ENCODE assay signal across 17 cellular contexts in genomic region chr1:210213335-210213734, GRCh38. TPM values are rescaled to one million over a fixed set of nuclear protein-coding genes. Genes with fewer than 3 reads are reported as not detected.
DNase-seq lines count a peak whose midpoint lies in the region; ATAC-seq and TF ChIP-seq lines count a peak whose summit lies in the region.
"Had no signal": no experiment of that assay in that cellular context is flagged by ENCODE, and none has a peak within 500 bp of the region (broad histone marks: within the 10 kb centered on the region; RNA-seq: fewer than 3 reads in every experiment).

No MANE protein-coding gene starts in this region.

- no peaks in the 10 kb centered on the region for H3K79me2 ChIP-seq in trophoblast cell (ENCODE audit: control insufficient read depth, insufficient read depth, low read length, poor library complexity)

- in situ Hi-C loops in SK-MEL-5 (cut with HindIII; ENCODE audit: low pct_unique_long_range_greater_than_20kb, low sequenced_read_pairs): no loop called here

- no peak overlapping the region for H2AFZ ChIP-seq in trophoblast cell (ENCODE audit: insufficient read depth, low read length, poor library complexity)
- H2AFZ ChIP-seq: GM23248 had no signal

- BruUV-seq in A673 (replicated peaks; lab: Mats Ljungman, UMichigan): no TSS peak

- TF ChIP-seq CTCF in A673 (conservative IDR thresholded peaks at IDR 0.05; ENCODE audit: low read depth, low read length): no peak

- H3K27me3 ChIP-seq in A673 (replicated peaks; ENCODE audit: insufficient read depth, low read depth, low read length, poor library complexity) (no peaks in the 10 kb centered on the region), trophoblast cell (ENCODE audit: insufficient read depth, low read length) (no peaks in the 10 kb centered on the region)

- H2AK5ac ChIP-seq in trophoblast cell (ENCODE audit: low read length): no peak overlapping the region

- no peak overlapping the region for H3K18ac ChIP-seq in trophoblast cell (ENCODE audit: low read length)

- H4K91ac ChIP-seq in trophoblast cell (ENCODE audit: low read depth, low read length): no peak overlapping the region

- H3K9me3 ChIP-seq in A673 (ENCODE audit: low read depth, low read length, poor library complexity, severe bottlenecking) (no peaks in the 10 kb centered on the region), trophoblast cell (ENCODE audit: insufficient read depth, low read depth, low read length) (no peaks in the 10 kb centered on the region)

- H3K4me3 ChIP-seq in A673 (ENCODE audit: low read depth, low read length, poor library complexity, severe bottlenecking) (no peak overlapping the region), trophoblast cell (ENCODE audit: low read depth, low read length) (no peak overlapping the region)
- H3K4me3 ChIP-seq: GM23248, K562 had no signal

- no CpG with 5 or more reads among the region's 8 CpGs for WGBS in trophoblast cell (ENCODE audit: extremely low coverage, insufficient coverage, insufficient read length)

- H2BK5ac ChIP-seq in trophoblast cell (ENCODE audit: low read depth, low read length, poor library complexity): no peak overlapping the region

- H3K36me3 ChIP-seq in A673 (ENCODE audit: insufficient read depth, low read length, poor library complexity, severe bottlenecking) (no peaks in the 10 kb centered on the region), trophoblast cell (ENCODE audit: control insufficient read depth in 1 of 2, insufficient read depth in 2 of 2, low read length in 2 of 2) (no peaks in the 10 kb centered on the region)

- H4K12ac ChIP-seq in trophoblast cell (ENCODE audit: low read depth, low read length): no peak overlapping the region

- no peak overlapping the region for H3K9ac ChIP-seq in trophoblast cell (ENCODE audit: low read length)
- H3K9ac ChIP-seq: GM23248 had no signal

- no peak overlapping the region for H2BK12ac ChIP-seq in trophoblast cell (ENCODE audit: low read length)

- H2BK120ac ChIP-seq in trophoblast cell (ENCODE audit: insufficient read depth, low read length, poor library complexity): no peak overlapping the region

- CTCF ChIA-PET in A673 (lab: Charles Lee): no interaction called here

- intact Hi-C loops in A673 (cut with micrococcal nuclease; ENCODE audit: unreplicated experiment): no loop called here

- ATAC-seq in GM18511 (IDR thresholded peaks at IDR 0.05; ENCODE audit: unreplicated experiment) (peak; percentile 49), GM21737 (IDR thresholded peaks at IDR 0.05; ENCODE audit: unreplicated experiment) (no peak), GM19351 (IDR thresholded peaks at IDR 0.05; ENCODE audit: unreplicated experiment) (no peak)
- ATAC-seq: K562 had no signal

- no peak overlapping the region for H4K8ac ChIP-seq in trophoblast cell (ENCODE audit: low read depth, low read length)

- H3K4me2 ChIP-seq in trophoblast cell (ENCODE audit: low read length): no peak overlapping the region

- POLR2A ChIA-PET in A673 (lab: Charles Lee; ENCODE audit: low non-redundant PET): no interaction called here

- H3K14ac ChIP-seq in trophoblast cell (ENCODE audit: low read length): no peak overlapping the region

- H3K79me1 ChIP-seq in trophoblast cell (ENCODE audit: low read length): no peaks in the 10 kb centered on the region

- DNase-seq in A673 (ENCODE audit: low spot score) (peak; percentile 67), SK-MEL-5 (ENCODE audit: low read depth, low spot score) (peak; percentile 89), foreskin melanocyte (peak; percentile 91), trophoblast cell (no peak)
- DNase-seq: AML-193; CD4-positive, alpha-beta T cell; DMS53; DND-41; EL; GM23248; HCEC 1CT; IMR-90 had no signal

- H3K27ac ChIP-seq in A673 (ENCODE audit: low read depth, low read length, poor library complexity, severe bottlenecking) (no peak overlapping the region), trophoblast cell (ENCODE audit: low read depth, low read length) (no peak overlapping the region)
- H3K27ac ChIP-seq: C4-2B, GM23248 had no signal

- H3K4ac ChIP-seq in trophoblast cell (ENCODE audit: low read depth, low read length): no peak overlapping the region

- H3K23ac ChIP-seq in trophoblast cell (ENCODE audit: low read length): no peak overlapping the region

- H3K4me1 ChIP-seq in A673 (ENCODE audit: insufficient read depth, low read length, poor library complexity, severe bottlenecking) (peaks cover 4% of the 10 kb centered on the region), trophoblast cell (ENCODE audit: control insufficient read depth in 1 of 2, insufficient read depth in 2 of 2, low read length in 2 of 2) (peaks cover 0 to 2% of the 10 kb centered on the region in 2 experiments)

RNA-seq across cellular contexts. Expression of gene SERTAD4, which starts 19.3 kb away (rescaled TPM):
- 8.0 and 12.2 TPM in 2 replicates for total RNA-seq in A673 (2021)
- total RNA-seq in SK-MEL-5 (2014; rRNA removed; shearing (Covaris generic)): 2.5 and 2.7 TPM in 2 replicates
- polyA plus RNA-seq in SK-MEL-5 (2015; cell fraction: cytosol; rRNA removed): 3.0 and 4.6 TPM in 2 replicates
- polyA plus RNA-seq in SK-MEL-5 (2015; cell fraction: nucleus; rRNA removed): 4.1 and 6.3 TPM in 2 replicates
- polyA plus RNA-seq in trophoblast cell (2013): 22.0 and 22.1 TPM in 2 replicates
- total RNA-seq: CD4-positive, alpha-beta T cell; K562 had no signal
- polyA plus RNA-seq: K562 had no signal

Comparison
In these comparisons a context has a peak if more than half of its experiments do, and no peak if none do; other contexts are left out.
1. DNase-seq: peak in A673 (single experiment), SK-MEL-5 (single experiment) and foreskin melanocyte (single experiment); none in trophoblast cell (0 of 2).